ENCODE assay signal across 1 cellular context in genomic region chr19:6540918-6541689, GRCh38.
TF ChIP-seq lines count a peak whose summit lies in the region.

No MANE protein-coding gene starts in this region.

TF ChIP-seq in K562, 482 proteins besides CTCF, POLR2A, EP300 and RAD21:
- TF ChIP-seq ZSCAN32 (CRISPR knock-in tag; IDR thresholded peaks at IDR 0.05), result no peak
- no peak for TF ChIP-seq JUND (IDR thresholded peaks at IDR 0.05; ENCODE audit: borderline replicate concordance, low read depth, low read length)
- TF ChIP-seq JUND (tag; IDR thresholded peaks at IDR 0.05; ENCODE audit: borderline replicate concordance, low read depth, low read length), result peak; percentile 57; the same call in 2 of the 3 replicates
- no peak for TF ChIP-seq SMAD4 (CRISPR knock-in tag; conservative IDR thresholded peaks at IDR 0.05)
- TF ChIP-seq, protein P1, sequence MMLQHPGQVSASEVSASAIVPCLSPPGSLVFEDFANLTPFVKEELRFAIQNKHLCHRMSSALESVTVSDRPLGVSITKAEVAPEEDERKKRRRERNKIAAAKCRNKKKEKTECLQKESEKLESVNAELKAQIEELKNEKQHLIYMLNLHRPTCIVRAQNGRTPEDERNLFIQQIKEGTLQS (IDR thresholded peaks at IDR 0.05), result peak; percentile 81
- TF ChIP-seq, protein P1 (CRISPR knock-in tag; conservative IDR thresholded peaks at IDR 0.05), result no peak
- no peak for TF ChIP-seq TBP (optimal IDR thresholded peaks at IDR 0.05; ENCODE audit: low read depth, low read length)
- no peak for TF ChIP-seq ETV5 (CRISPR knock-in tag; IDR thresholded peaks at IDR 0.05; ENCODE audit: low read depth)
- no peak for TF ChIP-seq MAFK (IDR thresholded peaks at IDR 0.05; ENCODE audit: low read length)
- peak; percentile 39 for TF ChIP-seq CBFA2T3 (IDR thresholded peaks at IDR 0.05)
- TF ChIP-seq MEIS2 (IDR thresholded peaks at IDR 0.05; ENCODE audit: partially characterized antibody), result peak; percentile 56
- no peak for TF ChIP-seq FOXA3 (CRISPR knock-in tag; conservative IDR thresholded peaks at IDR 0.05 in 1 of 2, IDR thresholded peaks at IDR 0.05 in 1 of 2)
- TF ChIP-seq, protein P2, sequence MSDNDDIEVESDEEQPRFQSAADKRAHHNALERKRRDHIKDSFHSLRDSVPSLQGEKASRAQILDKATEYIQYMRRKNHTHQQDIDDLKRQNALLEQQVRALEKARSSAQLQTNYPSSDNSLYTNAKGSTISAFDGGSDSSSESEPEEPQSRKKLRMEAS (CRISPR knock-in tag; IDR thresholded peaks at IDR 0.05), result no peak
- peak; percentile 75; the same call in 1 of the 2 replicates for TF ChIP-seq ATF7 (IDR thresholded peaks at IDR 0.05)
- no peak for TF ChIP-seq CEBPG (CRISPR knock-in tag; IDR thresholded peaks at IDR 0.05)
- peak in 1 of 2 experiments; percentile 71; a peak in 2 of 4 replicates for TF ChIP-seq CEBPG (tag; conservative IDR thresholded peaks at IDR 0.05 in 1 of 2, IDR thresholded peaks at IDR 0.05 in 1 of 2)
- TF ChIP-seq, protein P3, sequence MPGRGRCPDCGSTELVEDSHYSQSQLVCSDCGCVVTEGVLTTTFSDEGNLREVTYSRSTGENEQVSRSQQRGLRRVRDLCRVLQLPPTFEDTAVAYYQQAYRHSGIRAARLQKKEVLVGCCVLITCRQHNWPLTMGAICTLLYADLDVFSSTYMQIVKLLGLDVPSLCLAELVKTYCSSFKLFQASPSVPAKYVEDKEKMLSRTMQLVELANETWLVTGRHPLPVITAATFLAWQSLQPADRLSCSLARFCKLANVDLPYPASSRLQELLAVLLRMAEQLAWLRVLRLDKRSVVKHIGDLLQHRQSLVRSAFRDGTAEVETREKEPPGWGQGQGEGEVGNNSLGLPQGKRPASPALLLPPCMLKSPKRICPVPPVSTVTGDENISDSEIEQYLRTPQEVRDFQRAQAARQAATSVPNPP (IDR thresholded peaks at IDR 0.05; ENCODE audit: borderline replicate concordance, insufficient read depth, insufficient read length), result no peak
- TF ChIP-seq RBM14 (IDR thresholded peaks at IDR 0.05; ENCODE audit: borderline replicate concordance, insufficient read depth, low read depth, low read length), result no peak
- peak; percentile 24 for TF ChIP-seq CBFA2T2 (conservative IDR thresholded peaks at IDR 0.05)
- peak; percentile 63 for TF ChIP-seq CEBPB (tag; IDR thresholded peaks at IDR 0.05)
- TF ChIP-seq CBX5 (IDR thresholded peaks at IDR 0.05; ENCODE audit: borderline replicate concordance, low read depth), result no peak
- TF ChIP-seq, protein P4, sequence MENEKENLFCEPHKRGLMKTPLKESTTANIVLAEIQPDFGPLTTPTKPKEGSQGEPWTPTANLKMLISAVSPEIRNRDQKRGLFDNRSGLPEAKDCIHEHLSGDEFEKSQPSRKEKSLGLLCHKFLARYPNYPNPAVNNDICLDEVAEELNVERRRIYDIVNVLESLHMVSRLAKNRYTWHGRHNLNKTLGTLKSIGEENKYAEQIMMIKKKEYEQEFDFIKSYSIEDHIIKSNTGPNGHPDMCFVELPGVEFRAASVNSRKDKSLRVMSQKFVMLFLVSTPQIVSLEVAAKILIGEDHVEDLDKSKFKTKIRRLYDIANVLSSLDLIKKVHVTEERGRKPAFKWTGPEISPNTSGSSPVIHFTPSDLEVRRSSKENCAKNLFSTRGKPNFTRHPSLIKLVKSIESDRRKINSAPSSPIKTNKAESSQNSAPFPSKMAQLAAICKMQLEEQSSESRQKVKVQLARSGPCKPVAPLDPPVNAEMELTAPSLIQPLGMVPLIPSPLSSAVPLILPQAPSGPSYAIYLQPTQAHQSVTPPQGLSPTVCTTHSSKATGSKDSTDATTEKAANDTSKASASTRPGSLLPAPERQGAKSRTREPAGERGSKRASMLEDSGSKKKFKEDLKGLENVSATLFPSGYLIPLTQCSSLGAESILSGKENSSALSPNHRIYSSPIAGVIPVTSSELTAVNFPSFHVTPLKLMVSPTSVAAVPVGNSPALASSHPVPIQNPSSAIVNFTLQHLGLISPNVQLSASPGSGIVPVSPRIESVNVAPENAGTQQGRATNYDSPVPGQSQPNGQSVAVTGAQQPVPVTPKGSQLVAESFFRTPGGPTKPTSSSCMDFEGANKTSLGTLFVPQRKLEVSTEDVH (IDR thresholded peaks at IDR 0.05; ENCODE audit: low read depth, partially characterized antibody), result no peak
- TF ChIP-seq ATF1 (CRISPR knock-in tag; IDR thresholded peaks at IDR 0.05), result no peak
- TF ChIP-seq ATF1 (tag; IDR thresholded peaks at IDR 0.05), result peak; percentile 42; the same call in 1 of the 2 replicates
- no peak for TF ChIP-seq SRSF7 (optimal IDR thresholded peaks at IDR 0.05; ENCODE audit: low read depth, low read length)
- TF ChIP-seq, protein P5, sequence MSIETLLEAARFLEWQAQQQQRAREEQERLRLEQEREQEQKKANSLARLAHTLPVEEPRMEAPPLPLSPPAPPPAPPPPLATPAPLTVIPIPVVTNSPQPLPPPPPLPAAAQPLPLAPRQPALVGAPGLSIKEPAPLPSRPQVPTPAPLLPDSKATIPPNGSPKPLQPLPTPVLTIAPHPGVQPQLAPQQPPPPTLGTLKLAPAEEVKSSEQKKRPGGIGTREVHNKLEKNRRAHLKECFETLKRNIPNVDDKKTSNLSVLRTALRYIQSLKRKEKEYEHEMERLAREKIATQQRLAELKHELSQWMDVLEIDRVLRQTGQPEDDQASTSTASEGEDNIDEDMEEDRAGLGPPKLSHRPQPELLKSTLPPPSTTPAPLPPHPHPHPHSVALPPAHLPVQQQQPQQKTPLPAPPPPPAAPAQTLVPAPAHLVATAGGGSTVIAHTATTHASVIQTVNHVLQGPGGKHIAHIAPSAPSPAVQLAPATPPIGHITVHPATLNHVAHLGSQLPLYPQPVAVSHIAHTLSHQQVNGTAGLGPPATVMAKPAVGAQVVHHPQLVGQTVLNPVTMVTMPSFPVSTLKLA (conservative IDR thresholded peaks at IDR 0.05), result no peak
- TF ChIP-seq TAF1 (IDR thresholded peaks at IDR 0.05; ENCODE audit: control insufficient read depth, extremely low read depth, insufficient read depth, low read length, severe bottlenecking), result no peak
- TF ChIP-seq ZNF584 (CRISPR knock-in tag; IDR thresholded peaks at IDR 0.05; ENCODE audit: low read depth), result no peak
- TF ChIP-seq, protein P6, sequence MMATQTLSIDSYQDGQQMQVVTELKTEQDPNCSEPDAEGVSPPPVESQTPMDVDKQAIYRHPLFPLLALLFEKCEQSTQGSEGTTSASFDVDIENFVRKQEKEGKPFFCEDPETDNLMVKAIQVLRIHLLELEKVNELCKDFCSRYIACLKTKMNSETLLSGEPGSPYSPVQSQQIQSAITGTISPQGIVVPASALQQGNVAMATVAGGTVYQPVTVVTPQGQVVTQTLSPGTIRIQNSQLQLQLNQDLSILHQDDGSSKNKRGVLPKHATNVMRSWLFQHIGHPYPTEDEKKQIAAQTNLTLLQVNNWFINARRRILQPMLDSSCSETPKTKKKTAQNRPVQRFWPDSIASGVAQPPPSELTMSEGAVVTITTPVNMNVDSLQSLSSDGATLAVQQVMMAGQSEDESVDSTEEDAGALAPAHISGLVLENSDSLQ (IDR thresholded peaks at IDR 0.05), result peak; percentile 37
- no peak for TF ChIP-seq PBX2 (CRISPR knock-in tag; IDR thresholded peaks at IDR 0.05; ENCODE audit: low read depth)
- TF ChIP-seq PBX2 (tag; conservative IDR thresholded peaks at IDR 0.05; ENCODE audit: low read depth), result 0 out of 2 replicates have a peak, but pooled peaks have one; percentile 16
TF ChIP-seq in K562: peak in this region for 11.
